1 cellular context compared by ENCODE assay signal in genomic region chr5:139299477-139299876, GRCh38.
TF ChIP-seq lines count a peak whose summit lies in the region.

No MANE protein-coding gene starts in this region.

TF ChIP-seq in HepG2, 621 proteins besides CTCF, POLR2A, EP300 and RAD21:
- TF ChIP-seq RBM22 (optimal IDR thresholded peaks at IDR 0.05; ENCODE audit: low read length): peak; percentile 29
- TF ChIP-seq SMYD3 (CRISPR knock-in tag; IDR thresholded peaks at IDR 0.05): no peak
- TF ChIP-seq ERF (CRISPR knock-in tag; IDR thresholded peaks at IDR 0.05): no peak
- peak; percentile 2; the same call in 1 of the 2 replicates for TF ChIP-seq ZNF770 (CRISPR knock-in tag; IDR thresholded peaks at IDR 0.05)
